9 cellular contexts compared by ENCODE assay signal in genomic region chr6:56540950-56541600, GRCh38.
DNase-seq lines count a peak whose midpoint lies in the region; ATAC-seq and TF ChIP-seq lines count a peak whose summit lies in the region.
"Had no signal": no experiment of that assay in that cellular context is flagged by ENCODE, and none has a peak within 500 bp of the region (broad histone marks: within the 10 kb centered on the region; RNA-seq: fewer than 3 reads in every experiment).

No MANE protein-coding gene starts in this region.

- no peaks in the 10 kb centered on the region for H3K9me3 Mint-ChIP-seq in activated naive CD4-positive, alpha-beta T cell treated with anti-CD3 and anti-CD28 coated beads, Interleukin-2, amount 10 ng/mL, durations not matched to agents 7 days and 5 days
- no peaks in the 10 kb centered on the region for H3K9me3 Mint-ChIP-seq in natural killer cell treated with Interleukin-12 subunit alpha and Interleukin-12 subunit beta and Interleukin-15 and Interleukin-18, amount 100 ng/mL, for 72 hours
- H3K9me3 Mint-ChIP-seq: brain had no signal

- H3K27ac ChIP-seq in muscle layer of colon (ENCODE audit: low read depth, low read length): peak overlapping the region; percentile 97

- H3K4me1 ChIP-seq in muscle layer of colon (ENCODE audit: insufficient read depth, low read length): peaks cover 34% of the 10 kb centered on the region

- peaks cover 3% of the 10 kb centered on the region for H3K27me3 Mint-ChIP-seq in activated naive CD4-positive, alpha-beta T cell treated with anti-CD3 and anti-CD28 coated beads, Interleukin-2, amount 10 ng/mL, durations not matched to agents 7 days and 5 days
- no peaks in the 10 kb centered on the region for H3K27me3 Mint-ChIP-seq in natural killer cell treated with Interleukin-12 subunit alpha and Interleukin-12 subunit beta and Interleukin-15 and Interleukin-18, amount 100 ng/mL, for 72 hours
- H3K27me3 Mint-ChIP-seq: brain had no signal

- H3K27me3 ChIP-seq in BJ (ENCODE audit: control insufficient read depth, insufficient read depth, low read length) (no peaks in the 10 kb centered on the region), muscle layer of colon (ENCODE audit: control insufficient read depth in 1 of 2, insufficient read depth in 2 of 2, low read length in 2 of 2) (no peaks in the 10 kb centered on the region)

- no peak overlapping the region for H3K4me3 Mint-ChIP-seq in activated naive CD4-positive, alpha-beta T cell treated with anti-CD3 and anti-CD28 coated beads, Interleukin-2, amount 10 ng/mL, durations not matched to agents 7 days and 5 days
- no peak overlapping the region for H3K4me3 Mint-ChIP-seq in natural killer cell treated with Interleukin-12 subunit alpha and Interleukin-12 subunit beta and Interleukin-15 and Interleukin-18, amount 100 ng/mL, for 72 hours
- H3K4me3 Mint-ChIP-seq: brain had no signal

- H3K9me3 ChIP-seq in muscle layer of colon (ENCODE audit: low read length): no peaks in the 10 kb centered on the region

- no peaks in the 10 kb centered on the region for H3K36me3 Mint-ChIP-seq in activated naive CD4-positive, alpha-beta T cell treated with anti-CD3 and anti-CD28 coated beads, Interleukin-2, amount 10 ng/mL, durations not matched to agents 7 days and 5 days
- H3K36me3 Mint-ChIP-seq in natural killer cell treated with Interleukin-12 subunit alpha and Interleukin-12 subunit beta and Interleukin-15 and Interleukin-18, amount 100 ng/mL, for 72 hours: no peaks in the 10 kb centered on the region

- peak overlapping the region; percentile 59 for H3K4me3 ChIP-seq in BJ (ENCODE audit: low read depth, low read length)
- peak overlapping the region; percentile 39 to 88 for H3K4me3 ChIP-seq in muscle layer of colon (ENCODE audit: low read depth in 1 of 2, low read length in 2 of 2)

- CTCF ChIA-PET in BJ (lab: Yijun Ruan, JAX): interaction anchor here (1.0 to 1.8 kb wide), 6 partner anchors 8 to 183 kb away, joined by 3 to 5 read pairs (median 5); no protein-coding TSS in a partner anchor
- CTCF ChIA-PET in activated naive CD4-positive, alpha-beta T cell treated with anti-CD3 and anti-CD28 coated beads, Interleukin-2, amount 10 ng/mL, durations not matched to agents 7 days and 5 days (lab: Charles Lee): interaction anchor here (0.9 to 2.4 kb wide), 3 partner anchors 30 to 54 kb away, joined by 3 to 10 read pairs (median 7); no protein-coding TSS in a partner anchor

- peak overlapping the region; percentile 94 for H3K9ac ChIP-seq in muscle layer of colon (ENCODE audit: low read length)

- POLR2A ChIA-PET in BJ (lab: Charles Lee): interaction anchor here (0.5 kb wide), 1 partner anchor 168 kb away, joined by 7 read pairs; no protein-coding TSS in a partner anchor

- ATAC-seq in HG03439 (IDR thresholded peaks at IDR 0.05; ENCODE audit: unreplicated experiment) (no peak), HG02973 (IDR thresholded peaks at IDR 0.05; ENCODE audit: unreplicated experiment) (no peak)
- ATAC-seq in natural killer cell treated with Interleukin-12 subunit alpha and Interleukin-12 subunit beta and Interleukin-15 and Interleukin-18, amount 100 ng/mL, for 72 hours: no peak

- 0 out of 2 replicates have a peak, but pooled peaks have one; percentile 3 for TF ChIP-seq CTCF in BJ (IDR thresholded peaks at IDR 0.05; ENCODE audit: insufficient read depth, low read depth, low read length)

- H3K27ac Mint-ChIP-seq in activated naive CD4-positive, alpha-beta T cell treated with anti-CD3 and anti-CD28 coated beads, Interleukin-2, amount 10 ng/mL, durations not matched to agents 7 days and 5 days: no peak overlapping the region
- no peak overlapping the region for H3K27ac Mint-ChIP-seq in natural killer cell treated with Interleukin-12 subunit alpha and Interleukin-12 subunit beta and Interleukin-15 and Interleukin-18, amount 100 ng/mL, for 72 hours
- H3K27ac Mint-ChIP-seq: brain had no signal

- H3K36me3 ChIP-seq in BJ (ENCODE audit: control insufficient read depth, insufficient read depth, low read length) (no peaks in the 10 kb centered on the region), muscle layer of colon (ENCODE audit: insufficient read depth, low read length) (peaks cover 7% of the 10 kb centered on the region)

- no peaks in the 10 kb centered on the region for H3K4me1 Mint-ChIP-seq in activated naive CD4-positive, alpha-beta T cell treated with anti-CD3 and anti-CD28 coated beads, Interleukin-2, amount 10 ng/mL, durations not matched to agents 7 days and 5 days
- no peaks in the 10 kb centered on the region for H3K4me1 Mint-ChIP-seq in natural killer cell treated with Interleukin-12 subunit alpha and Interleukin-12 subunit beta and Interleukin-15 and Interleukin-18, amount 100 ng/mL, for 72 hours (ENCODE audit: low read depth in 2 of 2)

- DNase-seq in BJ (ENCODE audit: low read depth): no peak
- peak; percentile 57 for DNase-seq in NCI-H1048 (lab: John Stamatoyannopoulos, UW)
- DNase-seq in cerebellar cortex (ENCODE audit: low spot score): peak; percentile 54
- DNase-seq in activated naive CD4-positive, alpha-beta T cell treated with anti-CD3 and anti-CD28 coated beads, Interleukin-2, amount 10 ng/mL, durations not matched to agents 7 days and 5 days: no peak
- DNase-seq in natural killer cell treated with Interleukin-12 subunit alpha and Interleukin-12 subunit beta and Interleukin-15 and Interleukin-18, amount 100 ng/mL, for 72 hours (ENCODE audit: low spot score): no peak

Comparison
In these comparisons a context has a peak if more than half of its experiments do, and no peak if none do; other contexts are left out.
1. DNase-seq: peak in NCI-H1048 (single experiment) and cerebellar cortex (single experiment); none in BJ (single experiment), activated naive CD4-positive, alpha-beta T cell treated with anti-CD3 and anti-CD28 coated beads, Interleukin-2, amount 10 ng/mL, durations not matched to agents 7 days and 5 days (single experiment) and natural killer cell treated with Interleukin-12 subunit alpha and Interleukin-12 subunit beta and Interleukin-15 and Interleukin-18, amount 100 ng/mL, for 72 hours (single experiment).